Comparison of ENCODE assay signal across 10 cellular contexts in the genomic region with DNA sequence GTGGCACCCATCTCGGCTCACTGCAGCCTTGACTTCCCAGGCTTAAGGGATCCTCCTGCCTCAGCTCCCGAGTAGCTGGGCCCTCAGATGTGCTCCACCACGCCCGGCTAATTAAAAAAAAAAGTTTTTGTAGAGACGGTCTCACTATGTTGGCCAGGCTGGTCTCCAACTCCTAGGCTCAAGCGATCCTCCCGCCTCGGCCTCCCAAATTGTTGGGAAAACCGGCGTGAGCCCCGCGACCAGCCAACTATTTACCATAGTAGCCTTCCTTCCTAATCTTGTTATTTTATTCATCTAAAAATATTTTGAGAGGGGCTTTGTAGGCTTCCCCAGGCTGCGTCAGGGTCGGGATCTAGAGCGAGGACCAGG. TPM values are rescaled to one million over a fixed set of nuclear protein-coding genes. Genes with fewer than 3 reads are reported as not detected.
A peak's percentile ranks its signal among the peaks of the same experiment; 100 is the strongest.
DNase-seq lines count a peak whose midpoint lies in the region; ATAC-seq, FAIRE-seq and TF ChIP-seq lines count a peak whose summit lies in the region.
"Had no signal": no experiment of that assay in that cellular context is flagged by ENCODE, and none has a peak within 500 bp of the region (broad histone marks: within the 10 kb centered on the region; RNA-seq: fewer than 3 reads in every experiment).

No MANE protein-coding gene starts in this region.

- H3K4me3 ChIP-seq in kidney (ENCODE audit: low read length in 2 of 2) = peak overlapping the region; percentile 61 to 77

- no peak for DNase-seq in activated CD4-positive, alpha-beta T cell treated with anti-CD3 and anti-CD28 coated beads for 36 hours
- DNase-seq in activated CD4-positive, alpha-beta T cell treated with anti-CD3 and anti-CD28 coated beads, Interleukin-2, amount 50 U/mL, for 4 hours = no peak
- no peak for DNase-seq in activated naive CD8-positive, alpha-beta T cell treated with anti-CD3 and anti-CD28 coated beads, Interleukin-2, amount 10 ng/mL, durations not matched to agents 7 days and 5 days
- DNase-seq in kidney (no peak), substantia nigra (lab: John Stamatoyannopoulos, UW) (no peak), H4 (ENCODE audit: low spot score) (no peak), ACHN (no peak)

- no peaks in the 10 kb centered on the region for H3K4me1 ChIP-seq in kidney (ENCODE audit: control insufficient read depth in 1 of 2, insufficient read depth in 1 of 2, low read depth in 1 of 2, low read length in 2 of 2)

- H3K4me3 Mint-ChIP-seq in activated CD4-positive, alpha-beta T cell treated with anti-CD3 and anti-CD28 coated beads for 36 hours = peak overlapping the region; percentile 79
- peak overlapping the region; percentile 85 for H3K4me3 Mint-ChIP-seq in activated naive CD8-positive, alpha-beta T cell treated with anti-CD3 and anti-CD28 coated beads, Interleukin-2, amount 10 ng/mL, durations not matched to agents 7 days and 5 days

- POLR2A ChIA-PET in activated CD4-positive, alpha-beta T cell treated with anti-CD3 and anti-CD28 coated beads for 36 hours (lab: Charles Lee) = interaction anchor here (0.6 kb wide), 1 partner anchor 729 kb away, joined by 3 read pairs; no protein-coding TSS in a partner anchor
- POLR2A ChIA-PET in activated naive CD8-positive, alpha-beta T cell treated with anti-CD3 and anti-CD28 coated beads, Interleukin-2, amount 10 ng/mL, durations not matched to agents 7 days and 5 days (lab: Charles Lee) = interaction anchor here (0.8 to 5.4 kb wide), 5 partner anchors 10 to 242 kb away, joined by 3 to 37 read pairs (median 12); no protein-coding TSS in a partner anchor

- H3K27ac Mint-ChIP-seq in activated CD4-positive, alpha-beta T cell treated with anti-CD3 and anti-CD28 coated beads for 36 hours = peak overlapping the region; percentile 85
- peak overlapping the region; percentile 88 for H3K27ac Mint-ChIP-seq in activated naive CD8-positive, alpha-beta T cell treated with anti-CD3 and anti-CD28 coated beads, Interleukin-2, amount 10 ng/mL, durations not matched to agents 7 days and 5 days

- no peaks in the 10 kb centered on the region for H3K27me3 Mint-ChIP-seq in activated CD4-positive, alpha-beta T cell treated with anti-CD3 and anti-CD28 coated beads for 36 hours
- no peaks in the 10 kb centered on the region for H3K27me3 Mint-ChIP-seq in activated naive CD8-positive, alpha-beta T cell treated with anti-CD3 and anti-CD28 coated beads, Interleukin-2, amount 10 ng/mL, durations not matched to agents 7 days and 5 days

- in situ Hi-C loops in ACHN (cut with HindIII; ENCODE audit: low pct_ligation_motif_present, low pct_unique_long_range_greater_than_20kb, low sequenced_read_pairs) = no loop called here

- H3K36me3 Mint-ChIP-seq in activated CD4-positive, alpha-beta T cell treated with anti-CD3 and anti-CD28 coated beads for 36 hours (ENCODE audit: low read depth) = no peaks in the 10 kb centered on the region
- H3K36me3 Mint-ChIP-seq in activated naive CD8-positive, alpha-beta T cell treated with anti-CD3 and anti-CD28 coated beads, Interleukin-2, amount 10 ng/mL, durations not matched to agents 7 days and 5 days = no peaks in the 10 kb centered on the region

- TF ChIP-seq CTCF in kidney (IDR thresholded peaks at IDR 0.05; ENCODE audit: borderline replicate concordance, extremely low read depth, insufficient read depth) = no peak

- H3K9ac ChIP-seq in kidney (ENCODE audit: low read length in 2 of 2) = peak overlapping the region; percentile 79 to 84

- CTCF ChIA-PET in activated CD4-positive, alpha-beta T cell treated with anti-CD3 and anti-CD28 coated beads for 36 hours (lab: Charles Lee) = interaction anchor here (1.5 to 3.4 kb wide), 3 partner anchors 8 to 20 kb away, joined by 7 to 18 read pairs (median 16); no protein-coding TSS in a partner anchor

- no peaks in the 10 kb centered on the region for H3K9me3 Mint-ChIP-seq in activated CD4-positive, alpha-beta T cell treated with anti-CD3 and anti-CD28 coated beads for 36 hours (ENCODE audit: low read depth)
- H3K9me3 Mint-ChIP-seq in activated naive CD8-positive, alpha-beta T cell treated with anti-CD3 and anti-CD28 coated beads, Interleukin-2, amount 10 ng/mL, durations not matched to agents 7 days and 5 days = no peaks in the 10 kb centered on the region

- ATAC-seq in activated CD4-positive, alpha-beta T cell treated with anti-CD3 and anti-CD28 coated beads for 36 hours = no peak
- no peak for ATAC-seq in activated naive CD8-positive, alpha-beta T cell treated with anti-CD3 and anti-CD28 coated beads, Interleukin-2, amount 10 ng/mL, durations not matched to agents 7 days and 5 days (ENCODE audit: low read depth)
- ATAC-seq in HG03457 (IDR thresholded peaks at IDR 0.05; ENCODE audit: unreplicated experiment) = no peak

- H3K9me3 ChIP-seq in kidney (ENCODE audit: control insufficient read depth in 1 of 2, low read length in 2 of 2) = no peaks in the 10 kb centered on the region

- peaks cover 23% of the 10 kb centered on the region for H3K4me1 Mint-ChIP-seq in activated CD4-positive, alpha-beta T cell treated with anti-CD3 and anti-CD28 coated beads for 36 hours
- peaks cover 27% of the 10 kb centered on the region for H3K4me1 Mint-ChIP-seq in activated naive CD8-positive, alpha-beta T cell treated with anti-CD3 and anti-CD28 coated beads, Interleukin-2, amount 10 ng/mL, durations not matched to agents 7 days and 5 days

- intact Hi-C loops in activated CD4-positive, alpha-beta T cell treated with anti-CD3 and anti-CD28 coated beads for 36 hours (cut with DNase I, micrococcal nuclease) = no loop called here
- intact Hi-C loops in kidney (cut with DNase I) = no loop called here

- no peaks in the 10 kb centered on the region for H3K36me3 ChIP-seq in kidney (ENCODE audit: control insufficient read depth in 1 of 2, insufficient read depth in 2 of 2, low read length in 2 of 2)

- H3K27ac ChIP-seq in kidney (ENCODE audit: low read depth in 2 of 2, low read length in 2 of 2) = peak overlapping the region; percentile 93 to 96
- H3K27ac ChIP-seq in substantia nigra (ENCODE audit: low read depth, low read length, poor library complexity, severe bottlenecking) = peak overlapping the region; percentile 82

- FAIRE-seq in kidney (lab: Jason Lieb, UNC) = no peak
- FAIRE-seq: D721Med had no signal

RNA-seq across cellular contexts. Expression of gene YY1, which starts 25.4 kb away (rescaled TPM):
- 100 to 1,000 TPM in 1 of 2 experiments, 10 to 100 TPM in 1; 99.7 to 104 TPM for total RNA-seq in activated CD4-positive, alpha-beta T cell treated with anti-CD3 and anti-CD28 coated beads for 36 hours
- total RNA-seq in activated naive CD8-positive, alpha-beta T cell treated with anti-CD3 and anti-CD28 coated beads, Interleukin-2, amount 10 ng/mL, durations not matched to agents 7 days and 5 days = 10 to 100 TPM; 86.4 to 89.6 TPM
- 60.4 TPM for total RNA-seq in kidney
- 34.2 TPM for polyA plus RNA-seq in kidney (ENCODE audit: insufficient read depth, low read depth, low replicate concordance)
- 32.3 and 44.7 TPM in 2 replicates for total RNA-seq in H4 (2014; rRNA removed; shearing (Covaris generic))

RNA-seq across cellular contexts. Expression of gene DEGS2, which starts 54.1 kb away (rescaled TPM):
- 1 to 10 TPM; 2.6 to 2.8 TPM for total RNA-seq in activated CD4-positive, alpha-beta T cell treated with anti-CD3 and anti-CD28 coated beads for 36 hours
- under 1 TPM; 0.14 to 0.28 TPM for total RNA-seq in activated naive CD8-positive, alpha-beta T cell treated with anti-CD3 and anti-CD28 coated beads, Interleukin-2, amount 10 ng/mL, durations not matched to agents 7 days and 5 days
- total RNA-seq in kidney = 28.7 TPM
- 25.1 TPM for polyA plus RNA-seq in kidney (ENCODE audit: insufficient read depth, low read depth, low replicate concordance)
- total RNA-seq in H4 (2014; rRNA removed; shearing (Covaris generic)) = 0.02 and 0.27 TPM in 2 replicates
- total RNA-seq: glomerular endothelial cell had no signal
